ENCODE assay signal across 32 cellular contexts in genomic region chr6:109221543-109222195, GRCh38.
"Had no signal": no experiment of that assay in that cellular context is flagged by ENCODE, and none has a peak within 500 bp of the region (broad histone marks: within the 10 kb centered on the region; RNA-seq: fewer than 3 reads in every experiment).

No MANE protein-coding gene starts in this region.

- FAIRE-seq: keratinocyte, pancreas had no signal

- H3K27ac ChIP-seq: cardiac muscle cell, gastroesophageal sphincter, hepatocyte, pancreas, tibial nerve, WERI-Rb-1 had no signal

- DNase-seq: activated CD4-positive, alpha-beta memory T cell treated with anti-CD3 and anti-CD28 coated beads, Interleukin-2, amount 10 ng/mL, durations not matched to agents 7 days and 5 days; activated CD4-positive, alpha-beta T cell treated with anti-CD3 and anti-CD28 coated beads for 1 hour; activated CD4-positive, alpha-beta T cell treated with anti-CD3 and anti-CD28 coated beads, Interleukin-2, amount 10 ng/mL, durations not matched to agents 7 days and 5 days; activated CD8-positive, alpha-beta memory T cell treated with anti-CD3 and anti-CD28 coated beads, Interleukin-2, amount 10 ng/mL, durations not matched to agents 7 days and 5 days; activated naive CD4-positive, alpha-beta T cell; activated T-cell treated with anti-CD3 and anti-CD28 coated beads for 4 hours; activated T-cell treated with anti-CD3 and anti-CD28 coated beads, Interleukin-2, amount 50 U/mL, for 72 hours; cerebellar nuclear complex; cortex of kidney; effector memory CD8-positive, alpha-beta T cell; erythroblast; left cardiac atrium; mammary epithelial cell; naive B cell; nucleus accumbens; pancreas; psoas muscle; right cardiac atrium; stimulated activated CD4-positive, alpha-beta T cell treated with anti-CD3 and anti-CD28 coated beads, Interleukin-4, amount 100 ng/mL, for 1 hour; stimulated activated naive CD8-positive, alpha-beta T cell treated with anti-CD3 and anti-CD28 coated beads, Interleukin-15, Interleukin-2, amounts not matched to agents 100 U/mL and 50 U/mL, for 24 hours; T-helper 17 cell; T1000; WERI-Rb-1 had no signal

- H3K36me3 Mint-ChIP-seq: activated CD8-positive, alpha-beta memory T cell treated with anti-CD3 and anti-CD28 coated beads, Interleukin-2, amount 10 ng/mL, durations not matched to agents 7 days and 5 days; activated naive CD4-positive, alpha-beta T cell treated with anti-CD3 and anti-CD28 coated beads, Interleukin-2, amount 50 U/mL, for 72 hours; brain; mesothelial cell of epicardium; naive B cell had no signal

- H3K9me3 ChIP-seq: pancreas, psoas muscle had no signal

- ATAC-seq: activated CD8-positive, alpha-beta memory T cell treated with anti-CD3 and anti-CD28 coated beads, Interleukin-2, amount 10 ng/mL, durations not matched to agents 7 days and 5 days; activated naive CD4-positive, alpha-beta T cell treated with anti-CD3 and anti-CD28 coated beads, Interleukin-2, amount 50 U/mL, for 72 hours; activated T-cell treated with anti-CD3 and anti-CD28 coated beads, Interleukin-2, amount 50 U/mL, for 72 hours; effector memory CD8-positive, alpha-beta T cell; gastroesophageal sphincter; pancreas; psoas muscle; stimulated activated naive CD8-positive, alpha-beta T cell treated with anti-CD3 and anti-CD28 coated beads, Interleukin-15, Interleukin-2, amounts not matched to agents 100 U/mL and 50 U/mL, for 24 hours; T-helper 17 cell had no signal

- H3K27ac Mint-ChIP-seq: activated CD4-positive, alpha-beta memory T cell treated with anti-CD3 and anti-CD28 coated beads, Interleukin-2, amount 10 ng/mL, durations not matched to agents 7 days and 5 days; activated CD4-positive, alpha-beta T cell treated with anti-CD3 and anti-CD28 coated beads, Interleukin-2, amount 10 ng/mL, durations not matched to agents 7 days and 5 days; activated CD8-positive, alpha-beta memory T cell treated with anti-CD3 and anti-CD28 coated beads, Interleukin-2, amount 10 ng/mL, durations not matched to agents 7 days and 5 days; activated naive CD4-positive, alpha-beta T cell treated with anti-CD3 and anti-CD28 coated beads, Interleukin-2, amount 50 U/mL, for 72 hours; activated T-cell treated with anti-CD3 and anti-CD28 coated beads, Interleukin-2, amount 50 U/mL, for 72 hours; brain; effector memory CD8-positive, alpha-beta T cell; mesothelial cell of epicardium; T-helper 17 cell had no signal

- H3K4me3 ChIP-seq: cardiac muscle cell, gastroesophageal sphincter, hepatocyte, pancreas, psoas muscle, tibial nerve had no signal

- H3K4me1 ChIP-seq: pancreas had no signal

- H2AFZ ChIP-seq: hepatocyte had no signal

- H3K36me3 ChIP-seq: cardiac muscle cell, gastroesophageal sphincter, pancreas, tibial nerve, WERI-Rb-1 had no signal

- H3K9me3 Mint-ChIP-seq: activated CD4-positive, alpha-beta memory T cell treated with anti-CD3 and anti-CD28 coated beads, Interleukin-2, amount 10 ng/mL, durations not matched to agents 7 days and 5 days; activated CD4-positive, alpha-beta T cell treated with anti-CD3 and anti-CD28 coated beads, Interleukin-2, amount 10 ng/mL, durations not matched to agents 7 days and 5 days; activated naive CD4-positive, alpha-beta T cell treated with anti-CD3 and anti-CD28 coated beads, Interleukin-2, amount 50 U/mL, for 72 hours; activated T-cell treated with anti-CD3 and anti-CD28 coated beads, Interleukin-2, amount 50 U/mL, for 72 hours; effector memory CD8-positive, alpha-beta T cell; mesothelial cell of epicardium; neural crest cell had no signal

- H3K4me2 ChIP-seq: hepatocyte had no signal

- H3K27me3 ChIP-seq: cardiac muscle cell, gastroesophageal sphincter, hepatocyte, pancreas, tibial nerve had no signal

- H3K4me1 Mint-ChIP-seq: brain, neural crest cell had no signal

- H3K4me3 Mint-ChIP-seq: activated CD4-positive, alpha-beta memory T cell treated with anti-CD3 and anti-CD28 coated beads, Interleukin-2, amount 10 ng/mL, durations not matched to agents 7 days and 5 days; activated CD4-positive, alpha-beta T cell treated with anti-CD3 and anti-CD28 coated beads, Interleukin-2, amount 10 ng/mL, durations not matched to agents 7 days and 5 days; activated CD8-positive, alpha-beta memory T cell treated with anti-CD3 and anti-CD28 coated beads, Interleukin-2, amount 10 ng/mL, durations not matched to agents 7 days and 5 days; activated T-cell treated with anti-CD3 and anti-CD28 coated beads, Interleukin-2, amount 50 U/mL, for 72 hours; brain; effector memory CD8-positive, alpha-beta T cell; mesothelial cell of epicardium; naive B cell; neural crest cell; T-helper 17 cell had no signal

- H3K79me2 ChIP-seq: hepatocyte had no signal
